9 cellular contexts compared by ENCODE assay signal in genomic region chr16:30901201-30902069, GRCh38. TPM values are rescaled to one million over a fixed set of nuclear protein-coding genes. Genes with fewer than 3 reads are reported as not detected.
DNase-seq lines count a peak whose midpoint lies in the region; ATAC-seq and TF ChIP-seq lines count a peak whose summit lies in the region.
"Had no signal": no experiment of that assay in that cellular context is flagged by ENCODE, and none has a peak within 500 bp of the region (broad histone marks: within the 10 kb centered on the region; RNA-seq: fewer than 3 reads in every experiment).

No MANE protein-coding gene starts in this region.

- no peak overlapping the region for H3K27ac ChIP-seq in Karpas-422 (ENCODE audit: low read length)
- no peak overlapping the region for H3K27ac ChIP-seq in foreskin keratinocyte

- peaks cover 38% of the 10 kb centered on the region for H3K4me1 Mint-ChIP-seq in central memory CD8-positive, alpha-beta T cell
- H3K4me1 Mint-ChIP-seq in natural killer cell = peaks cover 28 to 36% of the 10 kb centered on the region in 2 donors

- H3K9me3 ChIP-seq in Karpas-422 (ENCODE audit: low read length) = no peaks in the 10 kb centered on the region

- CTCF ChIA-PET in BJ (lab: Yijun Ruan, JAX) = interaction anchor here (0.8 to 3.6 kb wide), 20 partner anchors 11 to 131 kb away, joined by 3 to 55 read pairs (median 4); no protein-coding TSS in a partner anchor

- no peak overlapping the region for H3K27ac Mint-ChIP-seq in central memory CD8-positive, alpha-beta T cell (ENCODE audit: low read depth)
- H3K27ac Mint-ChIP-seq in natural killer cell = peak overlapping the region; percentile 66 to 70

- no peaks in the 10 kb centered on the region for H3K27me3 ChIP-seq in BJ (ENCODE audit: control insufficient read depth, insufficient read depth, low read length)
- H3K27me3 ChIP-seq in Karpas-422 (ENCODE audit: low read length) = no peaks in the 10 kb centered on the region
- no peaks in the 10 kb centered on the region for H3K27me3 ChIP-seq in foreskin keratinocyte

- H3K36me3 ChIP-seq in BJ (ENCODE audit: control insufficient read depth, insufficient read depth, low read length) (no peaks in the 10 kb centered on the region), Karpas-422 (ENCODE audit: insufficient read depth, low read length) (no peaks in the 10 kb centered on the region)

- H3K4me3 Mint-ChIP-seq in central memory CD8-positive, alpha-beta T cell = peak overlapping the region; percentile 63
- H3K4me3 Mint-ChIP-seq in natural killer cell = peak overlapping the region; percentile 77

- POLR2A ChIA-PET in BJ (lab: Charles Lee) = interaction anchor here (0.6 to 1.3 kb wide), 3 partner anchors 10 to 570 kb away, joined by 3 to 12 read pairs (median 4); partner anchors contain the start of gene TGFB1I1

- peaks cover 5% of the 10 kb centered on the region for H3K9me3 Mint-ChIP-seq in central memory CD8-positive, alpha-beta T cell
- H3K9me3 Mint-ChIP-seq in natural killer cell = peaks cover 2% of the 10 kb centered on the region in 2 donors

- H3K4me1 ChIP-seq in Karpas-422 (ENCODE audit: low read length) (peaks cover 23% of the 10 kb centered on the region), foreskin keratinocyte (no peaks in the 10 kb centered on the region)

- H2AFZ ChIP-seq in Karpas-422 (ENCODE audit: low read length) = peak overlapping the region; percentile 93; the same call in 1 of the 2 replicates

- H3K4me3 ChIP-seq in BJ (ENCODE audit: low read depth, low read length) = peak overlapping the region; percentile 2; the same call in 1 of the 2 replicates
- H3K4me3 ChIP-seq in Karpas-422 (ENCODE audit: low read length) = peak overlapping the region; percentile 76

- TF ChIP-seq CTCF in BJ (IDR thresholded peaks at IDR 0.05; ENCODE audit: insufficient read depth, low read depth, low read length) = no peak
- TF ChIP-seq CTCF in natural killer cell (IDR thresholded peaks at IDR 0.05) = no peak
- TF ChIP-seq CTCF in foreskin keratinocyte (conservative IDR thresholded peaks at IDR 0.05) = no peak

- H3K4me2 ChIP-seq in Karpas-422 (ENCODE audit: low read depth, low read length, poor library complexity, severe bottlenecking) = peak overlapping the region; percentile 88

- intact Hi-C loops in natural killer cell (cut with micrococcal nuclease) = loop anchor here (1.0 to 2.0 kb wide), 2 partner anchors 27 to 57 kb away; no protein-coding TSS in a partner anchor

- DNase-seq in BJ (ENCODE audit: low read depth) = no peak
- DNase-seq in Karpas-422 = no peak
- no peak for DNase-seq in central memory CD8-positive, alpha-beta T cell (ENCODE audit: low spot score in 2 of 2)
- DNase-seq in natural killer cell = no peak
- DNase-seq in SHP77 (lab: John Stamatoyannopoulos, UW) = no peak
- DNase-seq in NCI-H2029 treated with DMSO at 0.1 percent for 48 hours (lab: John Stamatoyannopoulos, UW) = no peak
- no peak for DNase-seq in T1000 (lab: John Stamatoyannopoulos, UW)
- DNase-seq in foreskin keratinocyte = no peak
- DNase-seq: GOT3 had no signal

- H4K20me1 ChIP-seq in Karpas-422 (ENCODE audit: insufficient read depth, low read depth, low read length) = no peaks in the 10 kb centered on the region

- H3K9ac ChIP-seq in Karpas-422 (ENCODE audit: low read length) = peak overlapping the region; percentile 78

- H3K9me2 ChIP-seq in Karpas-422 (replicated peaks; ENCODE audit: insufficient read depth, low read length) = no peaks in the 10 kb centered on the region

- no peak for ATAC-seq in central memory CD8-positive, alpha-beta T cell (replicated peaks; ENCODE audit: extremely low read depth, poor library complexity, severe bottlenecking)
- peak in 1 of 3 donors; percentile 1 for ATAC-seq in natural killer cell
- no peak for ATAC-seq in foreskin keratinocyte

- peaks cover 7% of the 10 kb centered on the region for H3K36me3 Mint-ChIP-seq in central memory CD8-positive, alpha-beta T cell (ENCODE audit: insufficient read depth)
- no peaks in the 10 kb centered on the region for H3K36me3 Mint-ChIP-seq in natural killer cell

- no peaks in the 10 kb centered on the region for H3K79me2 ChIP-seq in Karpas-422 (ENCODE audit: low read length)

- no peaks in the 10 kb centered on the region for H3K27me3 Mint-ChIP-seq in central memory CD8-positive, alpha-beta T cell
- no peaks in the 10 kb centered on the region for H3K27me3 Mint-ChIP-seq in natural killer cell (ENCODE audit: low read depth in 2 of 2)

RNA-seq across cellular contexts. Expression of gene CTF1, which starts 5.0 kb away (rescaled TPM):
- polyA plus RNA-seq in BJ (2011; rRNA removed) (14.9 and 22.2 TPM in 2 replicates), foreskin keratinocyte (3.0 and 3.2 TPM in 2 replicates)
- polyA minus RNA-seq in BJ (2011; rRNA and poly(A)+ RNA removed) = 6.6 and 8.8 TPM in 2 replicates
- total RNA-seq in Karpas-422 (2014; rRNA removed; shearing (Covaris generic); ENCODE audit: low replicate concordance) = 0.94 and 1.1 TPM in 2 replicates
- total RNA-seq in natural killer cell (under 1 TPM; 0.45 to 0.60 (median 0.47) TPM), foreskin keratinocyte (0.95 and 1.6 TPM in 2 replicates)

RNA-seq across cellular contexts. Expression of gene BCL7C, which starts 7.6 kb away (rescaled TPM):
- polyA plus RNA-seq in BJ (2011; rRNA removed) (27.4 and 27.8 TPM in 2 replicates), foreskin keratinocyte (48.6 and 51.0 TPM in 2 replicates)
- polyA minus RNA-seq in BJ (2011; rRNA and poly(A)+ RNA removed) = 6.5 and 9.4 TPM in 2 replicates
- total RNA-seq in Karpas-422 (2014; rRNA removed; shearing (Covaris generic); ENCODE audit: low replicate concordance) = 27.4 and 59.7 TPM in 2 replicates
- total RNA-seq in natural killer cell (10 to 100 TPM; 25.1 to 28.5 (median 27.4) TPM), foreskin keratinocyte (35.3 and 39.1 TPM in 2 replicates)

RNA-seq across cellular contexts. Expression of gene FBXL19, which starts 21.9 kb away (rescaled TPM):
- polyA plus RNA-seq in BJ (2011; rRNA removed) = 5.9 and 7.6 TPM in 2 replicates
- 5.5 and 7.6 TPM in 2 replicates for polyA minus RNA-seq in BJ (2011; rRNA and poly(A)+ RNA removed)
- total RNA-seq in Karpas-422 (2014; rRNA removed; shearing (Covaris generic); ENCODE audit: low replicate concordance) = 24.5 and 59.5 TPM in 2 replicates
- 10 to 100 TPM; 10.1 to 13.3 (median 12.4) TPM for total RNA-seq in natural killer cell
- 32.2 and 33.0 TPM in 2 replicates for total RNA-seq in foreskin keratinocyte
- 21.8 and 23.3 TPM in 2 replicates for polyA plus RNA-seq in foreskin keratinocyte

RNA-seq across cellular contexts. Expression of gene ORAI3, which starts 47.4 kb away (rescaled TPM):
- polyA plus RNA-seq in BJ (2011; rRNA removed) (25.6 and 37.1 TPM in 2 replicates), foreskin keratinocyte (9.1 and 9.2 TPM in 2 replicates)
- 22.4 and 25.4 TPM in 2 replicates for polyA minus RNA-seq in BJ (2011; rRNA and poly(A)+ RNA removed)
- total RNA-seq in Karpas-422 (2014; rRNA removed; shearing (Covaris generic); ENCODE audit: low replicate concordance) = 34.0 and 60.7 TPM in 2 replicates
- total RNA-seq in natural killer cell (10 to 100 TPM; 10.8 to 19.8 (median 12.8) TPM), foreskin keratinocyte (8.4 and 9.0 TPM in 2 replicates)

RNA-seq across cellular contexts. Expression of gene SETD1A, which starts 56.1 kb away (rescaled TPM):
- polyA plus RNA-seq in BJ (2011; rRNA removed) (0.96 and 1.4 TPM in 2 replicates), foreskin keratinocyte (6.0 and 6.4 TPM in 2 replicates)
- polyA minus RNA-seq in BJ (2011; rRNA and poly(A)+ RNA removed) = 3.1 TPM in 2 replicates
- 3.8 and 4.3 TPM in 2 replicates for total RNA-seq in Karpas-422 (2014; rRNA removed; shearing (Covaris generic); ENCODE audit: low replicate concordance)
- total RNA-seq in natural killer cell (10 to 100 TPM; 32.9 to 34.5 (median 33.9) TPM), foreskin keratinocyte (6.7 and 7.1 TPM in 2 replicates)
